ENCODE assay signal across 8 cellular contexts in genomic region chr14:104708606-104709268, GRCh38. TPM values are rescaled to one million over a fixed set of nuclear protein-coding genes. Genes with fewer than 3 reads are reported as not detected.
DNase-seq lines count a peak whose midpoint lies in the region; ATAC-seq and TF ChIP-seq lines count a peak whose summit lies in the region.

No MANE protein-coding gene starts in this region.

- no peaks in the 10 kb centered on the region for H3K27me3 Mint-ChIP-seq in natural killer cell treated with Interleukin-12 subunit alpha and Interleukin-12 subunit beta and Interleukin-15 and Interleukin-18, amount 100 ng/mL, for 72 hours

- no peak overlapping the region for H3K4me3 Mint-ChIP-seq in natural killer cell treated with Interleukin-12 subunit alpha and Interleukin-12 subunit beta and Interleukin-15 and Interleukin-18, amount 100 ng/mL, for 72 hours

- no peaks in the 10 kb centered on the region for H3K9me3 Mint-ChIP-seq in natural killer cell treated with Interleukin-12 subunit alpha and Interleukin-12 subunit beta and Interleukin-15 and Interleukin-18, amount 100 ng/mL, for 72 hours

- DNase-seq in DMS 273 (lab: John Stamatoyannopoulos, UW; ENCODE audit: unreplicated experiment) (peak; percentile 89), NOMO-1 treated with dmso at 0.1 percent for 144 hours (lab: John Stamatoyannopoulos, UW; ENCODE audit: unreplicated experiment) (peak; percentile 26), erythroblast (lab: John Stamatoyannopoulos, UW) (peak; percentile 52 to 81), substantia nigra (lab: John Stamatoyannopoulos, UW) (peak in 37 of 49 donors; percentile 17 to 73 (median 44)), KG1 (lab: John Stamatoyannopoulos, UW) (no peak)
- DNase-seq in activated CD8-positive, alpha-beta memory T cell treated with anti-CD3 and anti-CD28 coated beads, Interleukin-2, amount 50 U/mL, for 48 hours: peak; percentile 91
- DNase-seq in natural killer cell treated with Interleukin-12 subunit alpha and Interleukin-12 subunit beta and Interleukin-15 and Interleukin-18, amount 100 ng/mL, for 72 hours (ENCODE audit: low spot score): no peak

- H3K27ac ChIP-seq in substantia nigra (ENCODE audit: low read depth, low read length, poor library complexity, severe bottlenecking): peak overlapping the region; percentile 82

- no peak overlapping the region for H3K27ac Mint-ChIP-seq in natural killer cell treated with Interleukin-12 subunit alpha and Interleukin-12 subunit beta and Interleukin-15 and Interleukin-18, amount 100 ng/mL, for 72 hours

- peaks cover 0 to 3% of the 10 kb centered on the region in 2 donors for H3K4me1 Mint-ChIP-seq in natural killer cell treated with Interleukin-12 subunit alpha and Interleukin-12 subunit beta and Interleukin-15 and Interleukin-18, amount 100 ng/mL, for 72 hours (ENCODE audit: low read depth in 2 of 2)

- peak; percentile 38 for ATAC-seq in HG02610 (IDR thresholded peaks at IDR 0.05; ENCODE audit: unreplicated experiment)
- peak; percentile 51 to 66 for ATAC-seq in natural killer cell treated with Interleukin-12 subunit alpha and Interleukin-12 subunit beta and Interleukin-15 and Interleukin-18, amount 100 ng/mL, for 72 hours

- H3K36me3 Mint-ChIP-seq in natural killer cell treated with Interleukin-12 subunit alpha and Interleukin-12 subunit beta and Interleukin-15 and Interleukin-18, amount 100 ng/mL, for 72 hours: no peaks in the 10 kb centered on the region

- no peak for TF ChIP-seq POLR2A in erythroblast (IDR thresholded peaks at IDR 0.05; ENCODE audit: low read length)

RNA-seq across cellular contexts. Expression of gene ADSS1, which starts 15.3 kb away (rescaled TPM):
- under 1 TPM; 0.50 to 0.61 TPM for total RNA-seq in natural killer cell treated with Interleukin-12 subunit alpha and Interleukin-12 subunit beta and Interleukin-15 and Interleukin-18, amount 100 ng/mL, for 72 hours

RNA-seq across cellular contexts. Expression of gene INF2, which starts 19.3 kb away (rescaled TPM):
- total RNA-seq in natural killer cell treated with Interleukin-12 subunit alpha and Interleukin-12 subunit beta and Interleukin-15 and Interleukin-18, amount 100 ng/mL, for 72 hours: 10 to 100 TPM; 19.2 to 44.9 TPM

RNA-seq across cellular contexts. Expression of gene SIVA1, which starts 44.2 kb away (rescaled TPM):
- total RNA-seq in natural killer cell treated with Interleukin-12 subunit alpha and Interleukin-12 subunit beta and Interleukin-15 and Interleukin-18, amount 100 ng/mL, for 72 hours: 100 to 1,000 TPM in 1 of 2 donors, 10 to 100 TPM in 1; 74.5 to 157 TPM

Comparison
In these comparisons a context has a peak if more than half of its experiments do, and no peak if none do; other contexts are left out.
1. DNase-seq: peak in DMS 273 (single experiment), NOMO-1 treated with dmso at 0.1 percent for 144 hours (single experiment), activated CD8-positive, alpha-beta memory T cell treated with anti-CD3 and anti-CD28 coated beads, Interleukin-2, amount 50 U/mL, for 48 hours (single experiment), erythroblast (2 of 2) and substantia nigra (37 of 49); none in natural killer cell treated with Interleukin-12 subunit alpha and Interleukin-12 subunit beta and Interleukin-15 and Interleukin-18, amount 100 ng/mL, for 72 hours (single experiment) and KG1 (single experiment).